In genomic region chr9:16207161-16207560, GRCh38 we compare ENCODE assay signal across 10 cellular contexts.
DNase-seq lines count a peak whose midpoint lies in the region; ATAC-seq and TF ChIP-seq lines count a peak whose summit lies in the region.
"Had no signal": no experiment of that assay in that cellular context is flagged by ENCODE, and none has a peak within 500 bp of the region (broad histone marks: within the 10 kb centered on the region; RNA-seq: fewer than 3 reads in every experiment).

No MANE protein-coding gene starts in this region.

- no peaks in the 10 kb centered on the region for H3K9me2 ChIP-seq in Karpas-422 (replicated peaks; ENCODE audit: insufficient read depth, low read length)

- H4K20me1 ChIP-seq in Karpas-422 (ENCODE audit: insufficient read depth, low read depth, low read length): no peaks in the 10 kb centered on the region

- intact Hi-C loops in lower lobe of right lung (cut with DNase I) (no loop called here), Caco-2 (cut with micrococcal nuclease; ENCODE audit: unreplicated experiment) (no loop called here)

- no peaks in the 10 kb centered on the region for H3K9me3 Mint-ChIP-seq in activated CD8-positive, alpha-beta T cell treated with anti-CD3 and anti-CD28 coated beads, Interleukin-2, amount 10 ng/mL, durations not matched to agents 7 days and 5 days (ENCODE audit: insufficient read depth)
- H3K9me3 Mint-ChIP-seq in Caco-2 (ENCODE audit: unreplicated experiment): peaks cover 10% of the 10 kb centered on the region

- no TSS peak for BruUV-seq in Caco-2 (replicated peaks; lab: Mats Ljungman, UMichigan)

- H3K4me3 ChIP-seq in lower lobe of right lung (no peak overlapping the region), Karpas-422 (ENCODE audit: low read length) (no peak overlapping the region), Caco-2 (ENCODE audit: low read depth, low read length) (no peak overlapping the region)

- no peaks in the 10 kb centered on the region for H3K79me2 ChIP-seq in Karpas-422 (ENCODE audit: low read length)

- peak overlapping the region; percentile 45 for H3K4me3 Mint-ChIP-seq in activated CD8-positive, alpha-beta T cell treated with anti-CD3 and anti-CD28 coated beads, Interleukin-2, amount 10 ng/mL, durations not matched to agents 7 days and 5 days
- H3K4me3 Mint-ChIP-seq in Caco-2 (ENCODE audit: unreplicated experiment): no peak overlapping the region
- H3K4me3 Mint-ChIP-seq: naive B cell had no signal

- POLR2A ChIA-PET in activated CD8-positive, alpha-beta T cell treated with anti-CD3 and anti-CD28 coated beads, Interleukin-2, amount 10 ng/mL, durations not matched to agents 7 days and 5 days (lab: Charles Lee): no interaction called here
- POLR2A ChIA-PET in Caco-2 (lab: Charles Lee): no interaction called here

- H3K27me3 ChIP-seq in lower lobe of right lung (ENCODE audit: low read depth): no peaks in the 10 kb centered on the region
- no peaks in the 10 kb centered on the region for H3K27me3 ChIP-seq in Karpas-422 (ENCODE audit: low read length)
- no peaks in the 10 kb centered on the region for H3K27me3 ChIP-seq in Caco-2 (replicated peaks; ENCODE audit: control insufficient read depth, insufficient read depth, low read length)

- DNase-seq in AG20443 (ENCODE audit: low spot score): peak; percentile 38
- DNase-seq in activated CD8-positive, alpha-beta T cell treated with anti-CD3 and anti-CD28 coated beads, Interleukin-2, amount 10 ng/mL, durations not matched to agents 7 days and 5 days: peak; percentile 49
- DNase-seq in kidney tubule cell (ENCODE audit: low spot score): peak; percentile 51
- DNase-seq in lower lobe of right lung: no peak
- no peak for DNase-seq in Karpas-422
- no peak for DNase-seq in Caco-2
- no peak for DNase-seq in DMS114 treated with DMSO at 0.1 percent for 48 hours (lab: John Stamatoyannopoulos, UW; ENCODE audit: unreplicated experiment)
- DNase-seq: activated CD4-positive, alpha-beta T cell treated with anti-CD3 and anti-CD28 coated beads, Interleukin-2, amount 50 U/mL, for 1 hour; naive B cell had no signal

- no peak overlapping the region for H3K9ac ChIP-seq in Karpas-422 (ENCODE audit: low read length)

- no peaks in the 10 kb centered on the region for H3K27me3 Mint-ChIP-seq in activated CD8-positive, alpha-beta T cell treated with anti-CD3 and anti-CD28 coated beads, Interleukin-2, amount 10 ng/mL, durations not matched to agents 7 days and 5 days (ENCODE audit: low read depth)
- peaks cover 7% of the 10 kb centered on the region for H3K27me3 Mint-ChIP-seq in Caco-2 (ENCODE audit: insufficient read depth, unreplicated experiment)
- H3K27me3 Mint-ChIP-seq: naive B cell had no signal

- ATAC-seq in HG02852 (IDR thresholded peaks at IDR 0.05; ENCODE audit: unreplicated experiment) (peak; percentile 61), lower lobe of right lung (no peak)
- ATAC-seq in activated CD8-positive, alpha-beta T cell treated with anti-CD3 and anti-CD28 coated beads, Interleukin-2, amount 10 ng/mL, durations not matched to agents 7 days and 5 days: peak; percentile 64

- H3K4me1 ChIP-seq in lower lobe of right lung (no peaks in the 10 kb centered on the region), Karpas-422 (ENCODE audit: low read length) (no peaks in the 10 kb centered on the region), Caco-2 (no peaks in the 10 kb centered on the region)

- H3K36me3 Mint-ChIP-seq in activated CD8-positive, alpha-beta T cell treated with anti-CD3 and anti-CD28 coated beads, Interleukin-2, amount 10 ng/mL, durations not matched to agents 7 days and 5 days (ENCODE audit: low read depth): no peaks in the 10 kb centered on the region
- H3K36me3 Mint-ChIP-seq in Caco-2 (ENCODE audit: insufficient read depth, unreplicated experiment): no peaks in the 10 kb centered on the region
- H3K36me3 Mint-ChIP-seq: naive B cell had no signal

- no peak for TF ChIP-seq CTCF in lower lobe of right lung (IDR thresholded peaks at IDR 0.05)
- TF ChIP-seq CTCF in Caco-2 (IDR thresholded peaks at IDR 0.05; ENCODE audit: insufficient read depth in 1 of 2, low read depth in 1 of 2, low read length in 1 of 2, severe bottlenecking in 1 of 2, unreplicated experiment in 1 of 2): no peak

- no peak overlapping the region for H2AFZ ChIP-seq in Karpas-422 (ENCODE audit: low read length)

- H3K36me3 ChIP-seq in lower lobe of right lung (no peaks in the 10 kb centered on the region), Karpas-422 (ENCODE audit: insufficient read depth, low read length) (no peaks in the 10 kb centered on the region), Caco-2 (ENCODE audit: control insufficient read depth, insufficient read depth, low read length) (no peaks in the 10 kb centered on the region)

- peaks cover 10% of the 10 kb centered on the region for H3K4me1 Mint-ChIP-seq in activated CD8-positive, alpha-beta T cell treated with anti-CD3 and anti-CD28 coated beads, Interleukin-2, amount 10 ng/mL, durations not matched to agents 7 days and 5 days (ENCODE audit: low read depth)
- no peaks in the 10 kb centered on the region for H3K4me1 Mint-ChIP-seq in Caco-2 (ENCODE audit: low read depth, unreplicated experiment)
- H3K4me1 Mint-ChIP-seq: naive B cell had no signal

- no peak overlapping the region for H3K4me2 ChIP-seq in Karpas-422 (ENCODE audit: low read depth, low read length, poor library complexity, severe bottlenecking)

- H3K27ac Mint-ChIP-seq in activated CD8-positive, alpha-beta T cell treated with anti-CD3 and anti-CD28 coated beads, Interleukin-2, amount 10 ng/mL, durations not matched to agents 7 days and 5 days: peak overlapping the region; percentile 47
- H3K27ac Mint-ChIP-seq in Caco-2 (ENCODE audit: unreplicated experiment): no peak overlapping the region
- H3K27ac Mint-ChIP-seq: naive B cell had no signal

- H3K9me3 ChIP-seq in lower lobe of right lung: no peaks in the 10 kb centered on the region
- H3K9me3 ChIP-seq in Karpas-422 (ENCODE audit: low read length): no peaks in the 10 kb centered on the region
- no peaks in the 10 kb centered on the region for H3K9me3 ChIP-seq in Caco-2

- H3K27ac ChIP-seq in lower lobe of right lung: no peak overlapping the region
- H3K27ac ChIP-seq in Karpas-422 (ENCODE audit: low read length): no peak overlapping the region

- CTCF ChIA-PET in activated CD8-positive, alpha-beta T cell treated with anti-CD3 and anti-CD28 coated beads, Interleukin-2, amount 10 ng/mL, durations not matched to agents 7 days and 5 days (lab: Charles Lee): no interaction called here
- CTCF ChIA-PET in Caco-2 (lab: Charles Lee): no interaction called here

Comparison
In these comparisons a context has a peak if more than half of its experiments do, and no peak if none do; other contexts are left out.
1. DNase-seq: peak in AG20443 (single experiment), activated CD8-positive, alpha-beta T cell treated with anti-CD3 and anti-CD28 coated beads, Interleukin-2, amount 10 ng/mL, durations not matched to agents 7 days and 5 days (single experiment) and kidney tubule cell (single experiment); none in lower lobe of right lung (single experiment), Karpas-422 (single experiment), Caco-2 (0 of 2) and DMS114 treated with DMSO at 0.1 percent for 48 hours (single experiment).
2. ATAC-seq: peak in HG02852 (single experiment) and activated CD8-positive, alpha-beta T cell treated with anti-CD3 and anti-CD28 coated beads, Interleukin-2, amount 10 ng/mL, durations not matched to agents 7 days and 5 days (single experiment); none in lower lobe of right lung (0 of 2).